ENCODE assay signal across 16 cellular contexts in the genomic region with DNA sequence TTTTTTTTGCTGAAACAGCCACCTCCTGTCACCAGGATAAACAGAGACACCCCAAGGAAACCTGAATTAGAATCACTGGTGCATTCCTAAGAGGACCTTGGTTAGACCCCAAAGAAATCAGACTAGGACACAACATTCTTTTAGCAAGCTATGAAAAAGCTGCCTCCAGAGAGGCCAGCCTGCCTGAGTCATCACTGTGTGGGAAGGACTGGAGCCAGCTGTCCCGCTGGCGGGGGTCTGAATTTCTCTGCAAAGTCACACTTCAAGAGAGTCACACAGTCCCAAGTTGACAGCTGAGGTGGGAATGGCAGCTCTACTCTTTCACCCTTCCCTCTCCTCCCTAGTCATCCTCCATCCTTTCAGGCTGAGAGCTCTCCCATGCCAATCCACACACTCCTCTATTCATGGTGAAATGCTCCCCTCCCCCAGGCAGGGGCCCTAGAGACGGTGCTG.
A peak's percentile ranks its signal among the peaks of the same experiment; 100 is the strongest.
DNase-seq lines count a peak whose midpoint lies in the region; ATAC-seq and TF ChIP-seq lines count a peak whose summit lies in the region.
"Had no signal": no experiment of that assay in that cellular context is flagged by ENCODE, and none has a peak within 500 bp of the region (broad histone marks: within the 10 kb centered on the region; RNA-seq: fewer than 3 reads in every experiment).

No MANE protein-coding gene starts in this region.

- DNase-seq in WTC11 (ENCODE audit: low spot score), result no peak
- DNase-seq in inferior parietal cortex (ENCODE audit: extremely low spot score), result peak; percentile 41
- DNase-seq in NCI-H1436 (lab: John Stamatoyannopoulos, UW), result no peak
- no peak for DNase-seq in MM.1S
- DNase-seq: activated CD4-positive, CD25-positive, alpha-beta regulatory T cell treated with anti-CD3 and anti-CD28 coated beads, Interleukin-2, amount 50 U/mL, for 72 hours; activated gamma-delta T cell; effector CD8-positive, alpha-beta T cell; mucosa of descending colon; NCI-H510A; SIG-M5; stimulated activated CD4-positive, alpha-beta T cell treated with anti-CD3 and anti-CD28 coated beads, Interleukin-12 subunit alpha, Interleukin-12 subunit beta, amount 100 ng/mL, for 4 hours had no signal

- POLR2A ChIA-PET in HEK293 (lab: Yijun Ruan, JAX), result no interaction called here
- POLR2A ChIA-PET in WTC11 (lab: Charles Lee), result interaction anchor here (0.7 kb wide), 1 partner anchor 276 kb away, joined by 4 read pairs; no protein-coding TSS in a partner anchor

- no peak overlapping the region for H3K4me3 Mint-ChIP-seq in WTC11

- H3K36me3 Mint-ChIP-seq in WTC11, result peaks cover 17% of the 10 kb centered on the region; the same call in 1 of the 2 replicates

- TF ChIP-seq CTCF in HEK293 (tag by site-specific recombination; IDR thresholded peaks at IDR 0.05) (no peak), WTC11 (IDR thresholded peaks at IDR 0.05) (no peak), MM.1S (IDR thresholded peaks at IDR 0.05; ENCODE audit: low read length) (no peak)

- H3K9me3 Mint-ChIP-seq in WTC11, result peaks cover 18% of the 10 kb centered on the region

- 0 out of 2 replicates have a peak overlapping the region, but pooled peaks have one; percentile 26 for H3K27ac Mint-ChIP-seq in WTC11

- H3K4me1 ChIP-seq in HEK293 (ENCODE audit: control insufficient read depth, insufficient read depth, low read length) (no peaks in the 10 kb centered on the region), skeletal muscle satellite cell (ENCODE audit: control insufficient read depth, insufficient read depth, low read length) (peaks cover 21% of the 10 kb centered on the region), MM.1S (ENCODE audit: low read length) (no peaks in the 10 kb centered on the region)

- no peaks in the 10 kb centered on the region for H3K27me3 Mint-ChIP-seq in WTC11 (ENCODE audit: low read depth)

- no peak overlapping the region for H2AFZ ChIP-seq in MM.1S (ENCODE audit: low read length)

- H3K4me3 ChIP-seq in HEK293 (ENCODE audit: low read depth, low read length) (no peak overlapping the region), skeletal muscle satellite cell (ENCODE audit: low read length) (peak overlapping the region; percentile 35), MM.1S (ENCODE audit: low read length) (no peak overlapping the region)
- H3K4me3 ChIP-seq: mucosa of descending colon had no signal

- no peaks in the 10 kb centered on the region for H3K9me2 ChIP-seq in MM.1S (replicated peaks; ENCODE audit: insufficient read depth, low read length)

- H3K79me2 ChIP-seq in MM.1S (ENCODE audit: low read length), result no peaks in the 10 kb centered on the region

- ATAC-seq in WTC11 (peak; percentile 72), HG02884 (IDR thresholded peaks at IDR 0.05; ENCODE audit: unreplicated experiment) (no peak), GM21717 (IDR thresholded peaks at IDR 0.05; ENCODE audit: unreplicated experiment) (no peak)
- ATAC-seq: mucosa of descending colon had no signal

- no peak overlapping the region for H3K9ac ChIP-seq in skeletal muscle satellite cell (ENCODE audit: low read depth, low read length)
- H3K9ac ChIP-seq in MM.1S (ENCODE audit: low read length), result no peak overlapping the region
- H3K9ac ChIP-seq: KMS-11 had no signal

- peak overlapping the region; percentile 39 for H3K4me2 ChIP-seq in skeletal muscle satellite cell (ENCODE audit: low read length)
- no peak overlapping the region for H3K4me2 ChIP-seq in MM.1S (ENCODE audit: low read depth, low read length)
- H3K4me2 ChIP-seq: KMS-11 had no signal

- no peaks in the 10 kb centered on the region for H3K27me3 ChIP-seq in skeletal muscle satellite cell (ENCODE audit: control insufficient read depth, insufficient read depth, low read length)
- no peaks in the 10 kb centered on the region for H3K27me3 ChIP-seq in MM.1S (replicated peaks; ENCODE audit: insufficient read depth, low read length)

- peaks cover 45% of the 10 kb centered on the region for H3K4me1 Mint-ChIP-seq in WTC11

- H3K36me3 ChIP-seq in HEK293 (ENCODE audit: control insufficient read depth in 2 of 2, insufficient read depth in 1 of 2, low read length in 2 of 2) (no peaks in the 10 kb centered on the region), skeletal muscle satellite cell (ENCODE audit: insufficient read depth, low read length) (no peaks in the 10 kb centered on the region), MM.1S (replicated peaks; ENCODE audit: insufficient read depth, low read length) (no peaks in the 10 kb centered on the region)

- H3F3A ChIP-seq in MM.1S (ENCODE audit: insufficient read depth, low read length), result no peaks in the 10 kb centered on the region

- H3K27ac ChIP-seq in HEK293 (ENCODE audit: extremely low read depth, low read depth, low read length) (no peak overlapping the region), MM.1S (ENCODE audit: low read length) (no peak overlapping the region)
- H3K27ac ChIP-seq: KMS-11 had no signal

- H3K9me3 ChIP-seq in HEK293 (ENCODE audit: control insufficient read depth, insufficient read depth, low read depth, low read length) (no peaks in the 10 kb centered on the region), skeletal muscle satellite cell (replicated peaks; ENCODE audit: low read length) (no peaks in the 10 kb centered on the region), MM.1S (replicated peaks; ENCODE audit: insufficient read depth, low read length) (no peaks in the 10 kb centered on the region)
- H3K9me3 ChIP-seq: mucosa of descending colon had no signal

- no peaks in the 10 kb centered on the region for H4K20me1 ChIP-seq in MM.1S (ENCODE audit: insufficient read depth, low read length)

- CTCF ChIA-PET in HEK293 (lab: Yijun Ruan, JAX) (interaction anchor here (0.6 to 0.7 kb wide), 3 partner anchors 15 to 21 kb away, joined by 3 to 4 read pairs (median 4); no protein-coding TSS in a partner anchor), WTC11 (lab: Charles Lee) (interaction anchor here (0.6 to 1.4 kb wide), 8 partner anchors 11 to 423 kb away, joined by 3 to 6 read pairs (median 4); no protein-coding TSS in a partner anchor)

TF ChIP-seq in HEK293, 187 proteins besides CTCF, POLR2A, EP300 and RAD21:
- TF ChIP-seq ZNF560 (tag by site-specific recombination; IDR thresholded peaks at IDR 0.05; ENCODE audit: borderline replicate concordance) (no peak), ZFHX2 (tag by site-specific recombination; conservative IDR thresholded peaks at IDR 0.05) (peak; percentile 56), GLIS1 (tag by site-specific recombination; IDR thresholded peaks at IDR 0.05) (peak; percentile 40; the same call in 1 of the 2 replicates), EGR2 (tag by site-specific recombination; IDR thresholded peaks at IDR 0.05; ENCODE audit: low read depth) (0 out of 2 replicates have a peak, but pooled peaks have one; percentile 30), ZNF501 (tag by site-specific recombination; IDR thresholded peaks at IDR 0.05) (no peak), ZBTB20 (tag by site-specific recombination; IDR thresholded peaks at IDR 0.05) (peak; percentile 55; the same call in 1 of the 2 replicates)

TF ChIP-seq in WTC11, 78 proteins besides CTCF, POLR2A, EP300 and RAD21:
- 0 out of 2 replicates have a peak, but pooled peaks have one; percentile 22 for TF ChIP-seq MXD4 (CRISPR knock-in tag; IDR thresholded peaks at IDR 0.05; ENCODE audit: borderline replicate concordance)
- TF ChIP-seq, protein P1, sequence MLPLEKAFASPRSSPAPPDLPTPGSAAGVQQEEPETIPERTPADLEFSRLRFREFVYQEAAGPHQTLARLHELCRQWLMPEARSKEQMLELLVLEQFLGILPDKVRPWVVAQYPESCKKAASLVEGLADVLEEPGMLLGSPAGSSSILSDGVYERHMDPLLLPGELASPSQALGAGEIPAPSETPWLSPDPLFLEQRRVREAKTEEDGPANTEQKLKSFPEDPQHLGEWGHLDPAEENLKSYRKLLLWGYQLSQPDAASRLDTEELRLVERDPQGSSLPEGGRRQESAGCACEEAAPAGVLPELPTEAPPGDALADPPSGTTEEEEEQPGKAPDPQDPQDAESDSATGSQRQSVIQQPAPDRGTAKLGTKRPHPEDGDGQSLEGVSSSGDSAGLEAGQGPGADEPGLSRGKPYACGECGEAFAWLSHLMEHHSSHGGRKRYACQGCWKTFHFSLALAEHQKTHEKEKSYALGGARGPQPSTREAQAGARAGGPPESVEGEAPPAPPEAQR (CRISPR knock-in tag; IDR thresholded peaks at IDR 0.05), result no peak
- TF ChIP-seq, protein P2, sequence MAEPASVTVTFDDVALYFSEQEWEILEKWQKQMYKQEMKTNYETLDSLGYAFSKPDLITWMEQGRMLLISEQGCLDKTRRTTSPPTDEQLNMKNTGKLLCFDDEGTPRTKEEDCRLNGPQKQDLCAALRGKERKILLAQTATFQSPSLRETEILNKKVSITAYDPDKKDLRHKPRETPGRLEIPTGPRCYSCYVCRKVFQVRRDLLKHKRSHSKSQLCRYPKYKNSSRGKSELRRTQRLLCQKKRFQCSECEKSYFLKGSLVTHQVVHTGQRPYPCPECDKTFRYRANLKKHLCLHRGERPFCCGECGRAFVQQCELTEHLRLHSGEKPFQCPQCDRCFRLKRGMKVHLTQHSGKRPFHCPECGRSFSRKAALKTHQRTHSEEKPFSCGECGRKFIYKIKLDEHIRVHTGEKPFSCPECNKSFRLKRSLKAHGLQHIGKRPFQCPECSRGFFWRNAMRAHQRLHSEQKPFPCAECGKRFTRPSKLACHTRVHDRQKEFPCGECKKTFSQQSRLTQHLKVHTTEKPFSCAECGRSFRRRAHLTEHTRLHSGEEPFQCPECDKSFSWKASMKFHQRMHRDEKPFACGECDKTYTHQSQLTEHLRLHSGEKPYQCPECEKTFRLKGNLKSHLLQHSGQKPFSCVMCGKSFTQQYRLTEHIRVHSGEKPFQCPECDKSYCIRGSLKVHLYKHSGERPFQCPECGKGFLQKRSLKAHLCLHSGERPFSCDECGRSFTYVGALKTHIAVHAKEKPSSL (CRISPR knock-in tag; conservative IDR thresholded peaks at IDR 0.05), result no peak
